ENCODE assay signal across 7 cellular contexts in the genomic region with DNA sequence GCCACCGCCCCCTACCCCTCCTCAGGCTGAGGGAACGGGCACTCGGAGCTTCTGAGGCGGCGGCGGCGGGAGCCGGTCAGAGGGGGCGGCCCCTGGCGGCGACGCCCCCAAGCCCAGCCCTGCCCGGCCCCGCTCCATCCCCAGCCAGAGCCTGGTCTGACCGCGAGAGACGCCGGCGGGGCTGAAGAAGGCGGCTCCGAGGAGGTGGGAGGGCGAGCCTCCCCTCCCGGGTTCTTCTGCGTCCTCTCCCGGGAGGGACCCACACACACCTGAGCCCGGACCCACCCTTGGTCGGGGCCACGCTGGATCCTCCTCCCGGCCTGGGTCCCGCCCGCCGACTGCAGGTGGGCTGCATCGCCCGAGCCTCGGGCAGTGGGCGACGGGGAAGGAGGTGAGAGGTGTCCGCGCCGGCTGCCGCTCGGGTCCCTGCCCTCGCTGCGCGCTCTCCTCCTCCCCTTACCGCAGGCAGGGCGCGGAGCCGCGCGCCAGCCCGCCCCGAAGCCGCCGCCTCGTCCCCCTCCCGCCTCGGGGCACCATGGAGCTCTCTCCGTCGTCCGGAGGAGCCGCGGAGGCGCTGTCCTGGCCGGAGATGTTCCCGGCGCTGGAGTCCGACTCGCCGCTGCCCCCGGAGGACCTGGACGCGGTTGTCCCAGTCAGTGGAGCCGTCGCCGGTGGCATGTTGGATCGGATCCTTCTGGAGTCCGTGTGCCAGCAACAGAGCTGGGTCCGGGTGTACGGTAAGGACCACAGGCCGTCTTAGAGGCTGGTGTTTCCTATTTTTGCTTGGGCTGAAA. TPM values are rescaled to one million over a fixed set of nuclear protein-coding genes. Genes with fewer than 3 reads are reported as not detected.
A peak's percentile ranks its signal among the peaks of the same experiment; 100 is the strongest.
DNase-seq lines count a peak whose midpoint lies in the region; ATAC-seq and TF ChIP-seq lines count a peak whose summit lies in the region.

A gene (plus strand): TSS at position 147 of the 794 bp plus-strand sequence. CDS start 389 bp downstream, at position 536.

- H3K27me3 ChIP-seq in spleen (replicated peaks in 1 of 7): peaks cover 0 to 43% (median 12%) of the 10 kb centered on the region in 7 donors

- DNase-seq in ELR (ENCODE audit: low read depth) (peak; percentile 80), GM20000 (ENCODE audit: low spot score) (peak; percentile 75), RWPE1 (ENCODE audit: low spot score) (peak; percentile 66), dedifferentiated amniotic fluid mesenchymal stem cell (ENCODE audit: extremely low spot score) (peak; percentile 49), kidney tubule cell (ENCODE audit: low spot score) (peak; percentile 75), spleen (peak; percentile 88)

- peak within 1 kb of the TSS; percentile 89 for H3K27ac ChIP-seq in RWPE1
- peak within 1 kb of the TSS; percentile 57 to 89 (median 84) for H3K27ac ChIP-seq in spleen

- H3K9me3 ChIP-seq in spleen: no peaks in the 10 kb centered on the region

- WGBS in spleen, 5 donors: 1 to 4% (median 1%) methylated on average over 10 to 81 of the region's 81 CpGs

- TF ChIP-seq CTCF in GM20000 (IDR thresholded peaks at IDR 0.05; ENCODE audit: extremely low read depth, missing control alignments): no peak
- peak; percentile 42; the same call in 1 of the 2 replicates for TF ChIP-seq CTCF in RWPE1 (conservative IDR thresholded peaks at IDR 0.05; ENCODE audit: low read depth)
- peak in 3 of 11 experiments; percentile 5 to 21 (median 12) for TF ChIP-seq CTCF in spleen (IDR thresholded peaks at IDR 0.05 in 8 of 11, conservative IDR thresholded peaks at IDR 0.05 in 3 of 11)

- POLR2A ChIA-PET in RWPE1 (lab: Yijun Ruan, JAX; ENCODE audit: low non-redundant PET): no interaction called here

- no peak for TF ChIP-seq POLR2A in spleen (IDR thresholded peaks at IDR 0.05)

- CTCF ChIA-PET in RWPE1 (lab: Yijun Ruan, JAX): interaction anchor here (0.6 to 1.2 kb wide), 4 partner anchors 46 to 206 kb away, joined by 3 read pairs; no protein-coding TSS in a partner anchor

- peak within 1 kb of the TSS; percentile 70 to 94 (median 83) for H3K4me3 ChIP-seq in spleen

- H3K36me3 ChIP-seq in spleen: no peaks in the 10 kb centered on the region

- H3K4me1 ChIP-seq in spleen: peaks cover 0 to 56% (median 26%) of the 10 kb centered on the region in 6 donors

- intact Hi-C loops in spleen (cut with DNase I; ENCODE audit: low total_unique reads): no loop called here

- peak; percentile 28 for ATAC-seq in HG03558 (IDR thresholded peaks at IDR 0.05; ENCODE audit: extremely low read depth, unreplicated experiment)

RNA-seq across cellular contexts. Expression of the gene that starts here (rescaled TPM):
- total RNA-seq in spleen: 10 to 100 TPM in 6 of 7 donors, 1 to 10 TPM in 1; 9.1 to 24.4 (median 15.9) TPM
- 1 to 10 TPM in 1 of 3 donors, under 1 TPM in 2; 0.42 to 1.4 (median 0.50) TPM for polyA plus RNA-seq in spleen

Comparison
In these comparisons a context has a peak if more than half of its experiments do, and no peak if none do; other contexts are left out.
1. Peak in every context shown above with its lines: DNase-seq, ATAC-seq, H3K4me3 ChIP-seq and H3K27ac ChIP-seq.